14 cellular contexts compared by ENCODE assay signal in the genomic region with DNA sequence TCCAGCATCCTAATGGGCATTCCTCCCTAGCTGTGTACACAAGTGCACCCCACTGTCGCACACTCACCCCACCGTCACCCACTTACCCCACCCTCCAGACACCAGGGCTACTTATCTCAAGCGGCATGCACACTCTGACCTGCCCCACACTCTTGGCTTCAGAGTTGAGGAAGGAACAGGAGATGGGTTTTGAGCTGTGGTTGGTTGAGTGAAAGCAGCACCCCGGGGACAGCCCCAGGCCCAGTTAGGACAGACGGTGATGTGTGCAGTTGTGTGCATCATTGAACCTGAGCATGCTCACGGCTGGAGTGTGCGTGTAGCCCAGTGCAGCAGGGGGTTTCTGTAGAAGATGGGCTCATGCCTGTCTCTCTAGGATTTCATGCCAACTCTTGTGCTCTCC. TPM values are rescaled to one million over a fixed set of nuclear protein-coding genes. Genes with fewer than 3 reads are reported as not detected.
DNase-seq lines count a peak whose midpoint lies in the region; ATAC-seq, FAIRE-seq and TF ChIP-seq lines count a peak whose summit lies in the region.
"Had no signal": no experiment of that assay in that cellular context is flagged by ENCODE, and none has a peak within 500 bp of the region (broad histone marks: within the 10 kb centered on the region; RNA-seq: fewer than 3 reads in every experiment).

No MANE protein-coding gene starts in this region.

- RAD21 ChIA-PET in GM12878 (lab: Charles Lee; ENCODE audit: unreplicated experiment) = interaction anchor here (0.7 kb wide), 1 partner anchor 70 kb away, joined by 3 read pairs; no protein-coding TSS in a partner anchor

- H3K36me3 ChIP-seq in GM12878 (ENCODE audit: control insufficient read depth in 2 of 2, insufficient read depth in 2 of 2, low read length in 1 of 2) = peaks cover 0 to 2% of the 10 kb centered on the region in 2 experiments; a peak in 2 of 4 replicates

- POLR2A ChIA-PET in GM12878 (lab: Charles Lee) = no interaction called here

- peak; percentile 44 to 49 for ATAC-seq in activated CD4-positive, CD25-positive, alpha-beta regulatory T cell treated with anti-CD3 and anti-CD28 coated beads, Interleukin-2, amount 50 U/mL, for 24 hours
- ATAC-seq in GM12878 (peak; percentile 84), omental fat pad (ENCODE audit: low FRiP score) (peak; percentile 9), HG02884 (IDR thresholded peaks at IDR 0.05; ENCODE audit: unreplicated experiment) (no peak)
- ATAC-seq: GM23338 had no signal

- TF ChIP-seq POLR2A in GM12878 (IDR thresholded peaks at IDR 0.05; ENCODE audit: low read depth, low read length) = no peak

- H3K4me2 ChIP-seq in GM12878 (ENCODE audit: control insufficient read depth, insufficient read depth) = no peak overlapping the region
- H3K4me2 ChIP-seq: GM23338 had no signal

- CTCF ChIA-PET in GM12878 (lab: Yijun Ruan, JAX) = interaction anchor here (1.0 to 1.3 kb wide), 3 partner anchors 29 to 89 kb away, joined by 4 to 6 read pairs (median 6); no protein-coding TSS in a partner anchor

- in situ Hi-C loops in GM12878 (cut with MboI) = no loop called here

- H3K4me3 ChIP-seq in GM12878 = no peak overlapping the region
- H3K4me3 ChIP-seq: GM23338 had no signal

- WGBS in GM12878 (ENCODE audit: insufficient coverage, insufficient replicate concordance, low lambda C conversion rate, missing lambda C conversion rate) = 25% methylated on average over 7 of the region's 7 CpGs

- peaks cover 5% of the 10 kb centered on the region for H3K4me1 ChIP-seq in GM12878 (ENCODE audit: control insufficient read depth, insufficient read depth, low read length)

- no peak overlapping the region for H3K9ac ChIP-seq in GM12878 (ENCODE audit: control insufficient read depth, insufficient read depth, low read length)

- H3K79me2 ChIP-seq in GM12878 (ENCODE audit: control insufficient read depth, insufficient read depth, low read length) = no peaks in the 10 kb centered on the region

- intact Hi-C loops in GM12878 (cut with micrococcal nuclease; ENCODE audit: unreplicated experiment) = no loop called here

- no peak for TF ChIP-seq RAD21 in GM12878 (IDR thresholded peaks at IDR 0.05; ENCODE audit: insufficient read depth, low read depth, low read length)

- SMC1A ChIA-PET in GM12878 (lab: Charles Lee; ENCODE audit: uncharacterized antibody, unreplicated experiment) = interaction anchor here (0.6 to 1.2 kb wide), 3 partner anchors 10 to 51 kb away, joined by 3 read pairs; no protein-coding TSS in a partner anchor

- H3K27ac ChIP-seq in GM12878 (ENCODE audit: control insufficient read depth, insufficient read depth) = no peak overlapping the region

- no peaks in the 10 kb centered on the region; a peak in 1 of 4 replicates for H3K27me3 ChIP-seq in GM12878 (replicated peaks in 1 of 2; ENCODE audit: control insufficient read depth in 2 of 2, insufficient read depth in 2 of 2, low read length in 1 of 2)

- H3K9me3 ChIP-seq in GM12878 (replicated peaks; ENCODE audit: control insufficient read depth, insufficient read depth, low read length) = no peaks in the 10 kb centered on the region

- TF ChIP-seq CTCF in GM20000 (IDR thresholded peaks at IDR 0.05; ENCODE audit: extremely low read depth, missing control alignments) (no peak), GM12878 (IDR thresholded peaks at IDR 0.05 in 2 of 3, conservative IDR thresholded peaks at IDR 0.05 in 1 of 3; ENCODE audit: control insufficient read depth in 2 of 3, extremely low read depth in 1 of 3, insufficient read depth in 1 of 3, low read depth in 3 of 3, low read length in 3 of 3) (no peak), omental fat pad (IDR thresholded peaks at IDR 0.05) (no peak)

- no peak for FAIRE-seq in GM12878 (lab: Jason Lieb, UNC)
- FAIRE-seq: GM18507 had no signal

- H2AFZ ChIP-seq in GM12878 (ENCODE audit: control insufficient read depth, low read depth, low read length) = no peak overlapping the region
- H2AFZ ChIP-seq: GM23338 had no signal

- no peak for DNase-seq in activated CD4-positive, CD25-positive, alpha-beta regulatory T cell treated with anti-CD3 and anti-CD28 coated beads, Interleukin-2, amount 50 U/mL, for 72 hours
- DNase-seq in GM20000 (ENCODE audit: low spot score) (peak; percentile 35), GM12878 (ENCODE audit: low read depth, low spot score) (no peak), omental fat pad (ENCODE audit: low spot score) (no peak), NCI-H2029 (lab: John Stamatoyannopoulos, UW) (no peak), DMS79 (lab: John Stamatoyannopoulos, UW) (no peak)
- DNase-seq: activated CD4-positive, alpha-beta T cell treated with anti-CD3 and anti-CD28 coated beads for 4 hours; CD4-positive, CD25-positive, alpha-beta regulatory T cell; dermis blood vessel endothelial cell; hippocampal formation had no signal

- TF ChIP-seq EP300 in GM12878 (IDR thresholded peaks at IDR 0.05; ENCODE audit: borderline replicate concordance in 1 of 2, control insufficient read depth in 1 of 2, low read depth in 2 of 2, low read length in 2 of 2) = no peak

- no peaks in the 10 kb centered on the region for H4K20me1 ChIP-seq in GM12878 (ENCODE audit: control insufficient read depth, insufficient read depth)

- no TSS peak for BruUV-seq in GM12878 (replicated peaks; lab: Mats Ljungman, UMichigan)

TF ChIP-seq in GM12878, 131 proteins besides CTCF, POLR2A, EP300 and RAD21:
- TF ChIP-seq BHLHE40 (IDR thresholded peaks at IDR 0.05; ENCODE audit: borderline replicate concordance in 1 of 2, low read depth in 2 of 2, low read length in 1 of 2) (peak in 1 of 2 experiments; percentile 30; a peak in 1 of 4 replicates), RUNX3 (IDR thresholded peaks at IDR 0.05; ENCODE audit: low read length) (peak; percentile 61), PAX5 (IDR thresholded peaks at IDR 0.05; ENCODE audit: borderline replicate concordance, low read depth, low read length) (0 out of 2 replicates have a peak, but pooled peaks have one; percentile 14), JUND (IDR thresholded peaks at IDR 0.05; ENCODE audit: low read depth, low read length) (no peak)
- TF ChIP-seq, protein P1, sequence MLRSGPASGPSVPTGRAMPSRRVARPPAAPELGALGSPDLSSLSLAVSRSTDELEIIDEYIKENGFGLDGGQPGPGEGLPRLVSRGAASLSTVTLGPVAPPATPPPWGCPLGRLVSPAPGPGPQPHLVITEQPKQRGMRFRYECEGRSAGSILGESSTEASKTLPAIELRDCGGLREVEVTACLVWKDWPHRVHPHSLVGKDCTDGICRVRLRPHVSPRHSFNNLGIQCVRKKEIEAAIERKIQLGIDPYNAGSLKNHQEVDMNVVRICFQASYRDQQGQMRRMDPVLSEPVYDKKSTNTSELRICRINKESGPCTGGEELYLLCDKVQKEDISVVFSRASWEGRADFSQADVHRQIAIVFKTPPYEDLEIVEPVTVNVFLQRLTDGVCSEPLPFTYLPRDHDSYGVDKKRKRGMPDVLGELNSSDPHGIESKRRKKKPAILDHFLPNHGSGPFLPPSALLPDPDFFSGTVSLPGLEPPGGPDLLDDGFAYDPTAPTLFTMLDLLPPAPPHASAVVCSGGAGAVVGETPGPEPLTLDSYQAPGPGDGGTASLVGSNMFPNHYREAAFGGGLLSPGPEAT (IDR thresholded peaks at IDR 0.05; ENCODE audit: low read depth) = no peak

RNA-seq across cellular contexts. Expression of a gene that starts 32.5 kb away (rescaled TPM):
- 162 and 186 TPM in 2 replicates for total RNA-seq in GM12878 (2013; cell fraction: nucleolus; rRNA removed)
- total RNA-seq in GM12878 (2014; rRNA removed) (44.4 and 46.6 TPM in 2 replicates), GM12878 (2014; rRNA removed; fragmentation: Illumina TruSeq; extraction: Trizol) (43.5 and 49.6 TPM in 2 replicates), GM12878 (2021) (90.0 and 90.3 TPM in 2 replicates), omental fat pad (1,000 to 10,000 TPM in 3 of 4 donors, 100 to 1,000 TPM in 1; 874 to 1,336 (median 1,047) TPM)
- polyA plus RNA-seq in GM12878 (2011; ENCODE audit: low read depth) = 6.6 TPM
- polyA plus RNA-seq in GM12878 (2011; rRNA removed) (12.7 and 16.1 TPM in 2 replicates), GM12878 (2014; fragmentation: Illumina TruSeq; extraction: Trizol) (42.3 and 53.4 TPM in 2 replicates), GM12878 (2014; fragmentation: Nextera tagmentation; extraction: Ambion mirVana) (1 to 10 TPM in 1 of 2 experiments, under 1 TPM in 1; 0.76 to 1.2 TPM), GM12878 (2014; rRNA removed) (22.5 and 23.5 TPM in 2 replicates), GM12878 (2016; fragmentation: Nextera tagmentation; extraction: Ambion mirVana) (10 to 100 TPM; 11.8 to 16.4 TPM)
- polyA plus RNA-seq in GM12878 (2011; cell fraction: cytosol; rRNA removed) = 8.2 and 13.2 TPM in 2 replicates
- polyA plus RNA-seq in GM12878 (2011; cell fraction: nucleus; rRNA removed) = 28.2 and 31.7 TPM in 2 replicates
- polyA plus RNA-seq in GM12878 (2012) = 8.0 and 14.1 TPM in 2 replicates
- 41.7 and 48.2 TPM in 2 replicates for polyA minus RNA-seq in GM12878 (2011; rRNA and poly(A)+ RNA removed)
- 26.6 and 27.7 TPM in 2 replicates for polyA minus RNA-seq in GM12878 (2011; cell fraction: cytosol; rRNA and poly(A)+ RNA removed)
- polyA minus RNA-seq in GM12878 (2011; cell fraction: nucleus; rRNA and poly(A)+ RNA removed) = 15.3 and 15.4 TPM in 2 replicates

RNA-seq across cellular contexts. Expression of a gene that starts 59.5 kb away (rescaled TPM):
- total RNA-seq in GM12878 (2013; cell fraction: nucleolus; rRNA removed) = 270 and 284 TPM in 2 replicates
- 2,512 and 2,611 TPM in 2 replicates for total RNA-seq in GM12878 (2014; rRNA removed)
- total RNA-seq in GM12878 (2014; rRNA removed; fragmentation: Illumina TruSeq; extraction: Trizol) = 2,491 and 2,551 TPM in 2 replicates
- 2,218 and 2,306 TPM in 2 replicates for total RNA-seq in GM12878 (2021)
- 2,168 TPM for polyA plus RNA-seq in GM12878 (2011; ENCODE audit: low read depth)
- 1,766 and 2,335 TPM in 2 replicates for polyA plus RNA-seq in GM12878 (2011; rRNA removed)
- 2,704 and 2,784 TPM in 2 replicates for polyA plus RNA-seq in GM12878 (2011; cell fraction: cytosol; rRNA removed)
- 719 and 1,009 TPM in 2 replicates for polyA plus RNA-seq in GM12878 (2011; cell fraction: nucleus; rRNA removed)
- 2,616 and 3,065 TPM in 2 replicates for polyA plus RNA-seq in GM12878 (2012)
- polyA plus RNA-seq in GM12878 (2014; fragmentation: Illumina TruSeq; extraction: Trizol) = 2,336 and 2,739 TPM in 2 replicates
- 1,000 to 10,000 TPM; 1,227 to 1,233 TPM for polyA plus RNA-seq in GM12878 (2014; fragmentation: Nextera tagmentation; extraction: Ambion mirVana)
- 2,498 and 2,961 TPM in 2 replicates for polyA plus RNA-seq in GM12878 (2014; rRNA removed)
- 100 to 1,000 TPM; 850 to 912 TPM for polyA plus RNA-seq in GM12878 (2016; fragmentation: Nextera tagmentation; extraction: Ambion mirVana)
- polyA minus RNA-seq in GM12878 (2011; rRNA and poly(A)+ RNA removed) = 1,401 and 2,150 TPM in 2 replicates
- 694 and 779 TPM in 2 replicates for polyA minus RNA-seq in GM12878 (2011; cell fraction: cytosol; rRNA and poly(A)+ RNA removed)
- polyA minus RNA-seq in GM12878 (2011; cell fraction: nucleus; rRNA and poly(A)+ RNA removed) = 161 and 187 TPM in 2 replicates
- 1,000 to 10,000 TPM; 1,194 to 1,561 (median 1,267) TPM for total RNA-seq in omental fat pad

Comparison
In these comparisons a context has a peak if more than half of its experiments do, and no peak if none do; other contexts are left out.
1. RNA of a gene that starts 32.5 kb away (total RNA-seq): 874 to 1,336 TPM in omental fat pad; 43.5 to 186 TPM in GM12878; every median in the first group is over 4 times any median in the second.